ENCODE assay signal across 10 cellular contexts in the genomic region with DNA sequence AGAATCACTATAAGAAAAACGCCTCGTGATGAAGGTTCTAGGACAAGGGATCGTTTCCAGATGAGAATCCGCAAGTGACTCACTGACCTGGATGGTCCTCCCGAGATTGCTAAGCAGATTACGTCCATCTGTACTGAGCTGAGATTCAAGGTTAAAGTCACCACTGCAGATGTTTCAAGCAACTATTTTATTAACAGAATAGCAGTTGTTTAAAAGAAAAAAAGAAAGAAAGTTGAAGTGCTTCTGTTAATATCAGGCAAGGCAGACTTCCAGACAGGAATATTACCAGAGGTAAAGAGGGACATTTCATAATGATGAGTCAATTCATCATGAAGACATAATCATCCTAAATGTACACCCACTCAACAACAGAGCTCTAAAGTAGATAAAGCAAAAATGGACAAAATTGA. TPM values are rescaled to one million over a fixed set of nuclear protein-coding genes. Genes with fewer than 3 reads are reported as not detected.
DNase-seq lines count a peak whose midpoint lies in the region; ATAC-seq and TF ChIP-seq lines count a peak whose summit lies in the region.
"Had no signal": no experiment of that assay in that cellular context is flagged by ENCODE, and none has a peak within 500 bp of the region (broad histone marks: within the 10 kb centered on the region; RNA-seq: fewer than 3 reads in every experiment).

No MANE protein-coding gene starts in this region.

- TF ChIP-seq POLR2A in heart left ventricle (IDR thresholded peaks at IDR 0.05) (no peak), breast epithelium (IDR thresholded peaks at IDR 0.05) (no peak), vagina (IDR thresholded peaks at IDR 0.05) (no peak)

- TF ChIP-seq CTCF in heart left ventricle (IDR thresholded peaks at IDR 0.05) = no peak
- TF ChIP-seq CTCF in breast epithelium (IDR thresholded peaks at IDR 0.05) = no peak
- TF ChIP-seq CTCF in lower lobe of right lung (IDR thresholded peaks at IDR 0.05) = no peak
- no peak for TF ChIP-seq CTCF in vagina (IDR thresholded peaks at IDR 0.05)

- peak overlapping the region; percentile 30 to 93 (median 80) for H3K27ac ChIP-seq in heart left ventricle
- peak overlapping the region; percentile 78 to 91 for H3K27ac ChIP-seq in breast epithelium
- H3K27ac ChIP-seq in lower lobe of right lung = peak overlapping the region; percentile 67
- peak overlapping the region; percentile 67 for H3K27ac ChIP-seq in vagina

- intact Hi-C loops in heart left ventricle (cut with DNase I) (loop anchor here in 1 of 10 donors (2.0 kb wide), 1 partner anchor 13 kb away; no protein-coding TSS in a partner anchor), left cardiac atrium (cut with DNase I) (no loop called here), breast epithelium (cut with DNase I; ENCODE audit: low total_unique reads) (no loop called here), lower lobe of right lung (cut with DNase I) (no loop called here), vagina (cut with DNase I) (no loop called here)

- peak overlapping the region in 9 of 12 donors; percentile 24 to 48 (median 35) for H3K4me3 ChIP-seq in heart left ventricle
- peak overlapping the region in 1 of 3 donors; percentile 34 for H3K4me3 ChIP-seq in breast epithelium
- H3K4me3 ChIP-seq in lower lobe of right lung = no peak overlapping the region
- H3K4me3 ChIP-seq in vagina = peak overlapping the region in 1 of 2 donors; percentile 7

- H3K9me3 ChIP-seq in heart left ventricle (no peaks in the 10 kb centered on the region), breast epithelium (no peaks in the 10 kb centered on the region), lower lobe of right lung (no peaks in the 10 kb centered on the region), vagina (no peaks in the 10 kb centered on the region)

- 44 to 57% (median 52%) methylated on average over 6 of the region's 6 CpGs for WGBS in heart left ventricle, 4 donors

- H3K36me3 ChIP-seq in heart left ventricle = no peaks in the 10 kb centered on the region
- no peaks in the 10 kb centered on the region for H3K36me3 ChIP-seq in breast epithelium
- no peaks in the 10 kb centered on the region for H3K36me3 ChIP-seq in lower lobe of right lung
- no peaks in the 10 kb centered on the region for H3K36me3 ChIP-seq in vagina

- no peak for ATAC-seq in heart left ventricle
- ATAC-seq in left cardiac atrium = no peak
- ATAC-seq in lower lobe of right lung = no peak
- no peak for ATAC-seq in HG03521 (IDR thresholded peaks at IDR 0.05; ENCODE audit: unreplicated experiment)
- ATAC-seq in GM18511 (IDR thresholded peaks at IDR 0.05; ENCODE audit: unreplicated experiment) = no peak
- ATAC-seq: stimulated activated naive B cell treated with anti-CD40 and anti-IgM and Interleukin-4, amounts not matched to agents 10 μg/mL and 1 μg/mL and 100 μg/mL, for 72 hours had no signal

- H3K4me1 ChIP-seq in heart left ventricle (peaks cover 7 to 97% (median 85%) of the 10 kb centered on the region in 12 donors), breast epithelium (peaks cover 2 to 12% of the 10 kb centered on the region in 2 donors), lower lobe of right lung (peaks cover 91% of the 10 kb centered on the region), vagina (peaks cover 78% of the 10 kb centered on the region)

- H3K27me3 ChIP-seq in heart left ventricle (no peaks in the 10 kb centered on the region), breast epithelium (no peaks in the 10 kb centered on the region), lower lobe of right lung (ENCODE audit: low read depth) (no peaks in the 10 kb centered on the region), vagina (no peaks in the 10 kb centered on the region)

- DNase-seq in heart left ventricle = no peak
- no peak for DNase-seq in left cardiac atrium
- DNase-seq in breast epithelium (ENCODE audit: low spot score in 2 of 2) = no peak
- DNase-seq in lower lobe of right lung = no peak
- no peak for DNase-seq in vagina (ENCODE audit: extremely low spot score in 2 of 2)
- DNase-seq in NCI-H446 treated with DMSO at 0.1 percent for 48 hours (lab: John Stamatoyannopoulos, UW) = no peak
- DNase-seq: C1 segment of cervical spinal cord; stimulated activated naive B cell treated with anti-CD40 and anti-IgM and Interleukin-4, amounts not matched to agents 10 μg/mL and 1 μg/mL and 100 μg/mL, for 72 hours had no signal

RNA-seq across cellular contexts. Expression of gene PXN, which starts 17.9 kb away (rescaled TPM):
- 100 to 1,000 TPM in 1 of 9 donors, 10 to 100 TPM in 8; 34.3 to 103 (median 69.9) TPM for total RNA-seq in heart left ventricle
- 10 to 100 TPM; 58.7 to 90.5 TPM for polyA plus RNA-seq in heart left ventricle
- total RNA-seq in left cardiac atrium = 10 to 100 TPM; 70.3 to 86.1 TPM
- total RNA-seq in breast epithelium = 10 to 100 TPM; 44.8 to 74.1 (median 53.9) TPM
- 105 TPM for total RNA-seq in lower lobe of right lung
- total RNA-seq in vagina = 95.3 TPM

RNA-seq across cellular contexts. Expression of gene RNU4-2, which starts 44.1 kb away (rescaled TPM):
- total RNA-seq in heart left ventricle (over 10,000 TPM in 3 of 9 donors, 1,000 to 10,000 TPM in 4, not detected in 2; 3,467 to 16,563 (median 7,253) TPM), left cardiac atrium (over 10,000 TPM; 14,688 to 67,133 TPM), breast epithelium (under 1 TPM; under 0.01 TPM), lower lobe of right lung (15,469 TPM), vagina (under 0.01 TPM)
- not detected for polyA plus RNA-seq in heart left ventricle

RNA-seq across cellular contexts. Expression of gene RNU4-1, which starts 45.4 kb away (rescaled TPM):
- total RNA-seq in heart left ventricle = 1,000 to 10,000 TPM in 4 of 9 donors, 100 to 1,000 TPM in 3, not detected in 2; 376 to 4,299 (median 1,541) TPM
- polyA plus RNA-seq in heart left ventricle = not detected
- 1,000 to 10,000 TPM; 1,261 to 6,779 TPM for total RNA-seq in left cardiac atrium
- total RNA-seq in breast epithelium = under 1 TPM in 2 of 3 donors, not detected in 1; under 0.01 TPM
- 2,881 TPM for total RNA-seq in lower lobe of right lung
- under 0.01 TPM for total RNA-seq in vagina

RNA-seq across cellular contexts. Expression of gene RPLP0, which starts 46.7 kb away (rescaled TPM):
- total RNA-seq in heart left ventricle (1,000 to 10,000 TPM in 3 of 9 donors, 100 to 1,000 TPM in 6; 487 to 1,330 (median 861) TPM), left cardiac atrium (1,000 to 10,000 TPM; 1,049 to 1,054 TPM), breast epithelium (1,000 to 10,000 TPM; 3,137 to 4,833 (median 3,312) TPM), lower lobe of right lung (1,285 TPM), vagina (2,837 TPM)
- 1,000 to 10,000 TPM in 1 of 2 donors, 100 to 1,000 TPM in 1; 692 to 3,248 TPM for polyA plus RNA-seq in heart left ventricle

RNA-seq across cellular contexts. Expression of gene GCN1, which starts 53.1 kb away (rescaled TPM):
- 10 to 100 TPM; 24.4 to 51.7 (median 34.6) TPM for total RNA-seq in heart left ventricle
- 10 to 100 TPM in 1 of 2 donors, 1 to 10 TPM in 1; 7.2 to 26.7 TPM for polyA plus RNA-seq in heart left ventricle
- 10 to 100 TPM; 36.1 to 51.9 TPM for total RNA-seq in left cardiac atrium
- total RNA-seq in breast epithelium = 10 to 100 TPM; 50.1 to 79.6 (median 73.4) TPM
- total RNA-seq in lower lobe of right lung = 73.6 TPM
- total RNA-seq in vagina = 62.6 TPM
